In the genomic region with DNA sequence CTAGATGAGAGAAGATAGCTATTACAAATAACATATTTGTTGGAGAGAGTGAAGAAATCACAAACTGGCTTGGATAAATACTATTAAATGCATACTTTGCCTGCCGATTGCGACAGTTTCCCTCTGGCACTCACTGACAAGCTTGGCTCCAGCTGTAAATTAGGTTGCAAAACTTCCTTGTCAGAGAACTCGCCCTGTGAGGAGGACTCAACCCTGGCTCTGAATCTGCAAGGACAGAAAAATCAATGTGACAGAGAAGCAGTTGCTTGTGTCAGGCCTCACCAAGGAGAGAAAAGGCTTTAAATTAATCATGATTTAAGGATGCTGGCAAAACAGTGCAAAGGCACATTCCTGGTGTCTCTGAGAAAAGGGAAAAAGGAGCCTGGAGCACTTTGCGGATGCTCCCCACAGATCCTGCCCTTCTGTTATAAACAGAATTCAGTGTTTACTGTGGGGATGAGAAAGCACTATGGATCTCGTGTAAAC, we compare ENCODE assay signal across 1 cellular context.
TF ChIP-seq lines count a peak whose summit lies in the region.

No MANE protein-coding gene starts in this region.

TF ChIP-seq in Ishikawa, 13 proteins besides CTCF, POLR2A, EP300 and RAD21 (continued from another document):
- TF ChIP-seq, protein P1, sequence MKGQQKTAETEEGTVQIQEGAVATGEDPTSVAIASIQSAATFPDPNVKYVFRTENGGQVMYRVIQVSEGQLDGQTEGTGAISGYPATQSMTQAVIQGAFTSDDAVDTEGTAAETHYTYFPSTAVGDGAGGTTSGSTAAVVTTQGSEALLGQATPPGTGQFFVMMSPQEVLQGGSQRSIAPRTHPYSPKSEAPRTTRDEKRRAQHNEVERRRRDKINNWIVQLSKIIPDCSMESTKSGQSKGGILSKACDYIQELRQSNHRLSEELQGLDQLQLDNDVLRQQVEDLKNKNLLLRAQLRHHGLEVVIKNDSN (IDR thresholded peaks at IDR 0.05) = no peak
- TF ChIP-seq YY1 (IDR thresholded peaks at IDR 0.05; ENCODE audit: low read depth) = no peak
- peak; percentile 50; the same call in 1 of the 2 replicates for TF ChIP-seq CEBPB (IDR thresholded peaks at IDR 0.05)
- no peak for TF ChIP-seq CREB1 (IDR thresholded peaks at IDR 0.05; ENCODE audit: low read depth)
